In the genomic region with DNA sequence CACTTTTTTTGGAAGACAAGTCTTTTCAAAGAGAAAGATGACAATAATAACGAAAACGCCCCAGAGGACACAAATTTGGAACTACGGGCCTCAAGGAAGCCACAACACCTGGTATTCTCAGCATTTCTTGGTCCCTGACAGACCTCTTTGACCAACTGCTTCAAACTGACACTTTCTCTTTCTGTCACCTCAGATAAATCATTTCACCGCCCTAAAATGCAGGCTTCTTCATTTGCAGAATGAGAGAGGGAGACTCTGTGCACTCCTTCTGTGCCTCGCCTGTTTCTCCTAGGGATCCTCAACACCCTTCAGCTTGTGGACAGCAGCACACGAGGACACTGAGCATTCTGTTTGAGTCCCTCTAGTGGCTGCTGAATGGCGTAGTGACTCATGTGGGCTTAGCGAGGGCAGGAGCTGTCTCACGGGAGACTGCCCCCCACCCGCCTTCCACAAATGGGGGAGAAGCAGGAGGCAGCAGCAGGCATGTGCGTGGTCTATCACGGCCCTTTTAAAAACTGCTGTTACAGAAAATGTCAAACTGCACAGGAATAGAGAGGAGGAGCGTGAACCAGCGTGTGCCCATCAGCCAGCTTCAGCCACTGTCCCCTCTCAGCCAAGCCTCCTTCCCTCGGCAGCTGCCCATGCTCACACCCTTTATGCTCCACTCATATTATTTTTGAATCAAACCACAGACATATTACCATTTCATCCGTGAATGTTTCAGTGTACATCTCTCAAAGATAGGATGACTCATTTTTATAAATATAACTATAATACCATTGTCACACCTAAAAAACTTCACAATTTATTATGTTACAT, we compare ENCODE assay signal across 8 cellular contexts. TPM values are rescaled to one million over a fixed set of nuclear protein-coding genes. Genes with fewer than 3 reads are reported as not detected.
A peak's percentile ranks its signal among the peaks of the same experiment; 100 is the strongest.
DNase-seq lines count a peak whose midpoint lies in the region; ATAC-seq, FAIRE-seq and TF ChIP-seq lines count a peak whose summit lies in the region.

No MANE protein-coding gene starts in this region.

- H3K4me3 ChIP-seq in AG10803 (ENCODE audit: low read length), result no peak overlapping the region

- no peaks in the 10 kb centered on the region for H3K27me3 Mint-ChIP-seq in progenitor cell of endocrine pancreas

- peak; percentile 61 for TF ChIP-seq CTCF in AG10803 (conservative IDR thresholded peaks at IDR 0.05; ENCODE audit: low read length)
- TF ChIP-seq CTCF in progenitor cell of endocrine pancreas (IDR thresholded peaks at IDR 0.05; ENCODE audit: unreplicated experiment), result peak; percentile 63

- H3K9me3 Mint-ChIP-seq in progenitor cell of endocrine pancreas (ENCODE audit: low read depth), result no peaks in the 10 kb centered on the region

- H3K4me3 Mint-ChIP-seq in progenitor cell of endocrine pancreas (ENCODE audit: low read depth), result no peak overlapping the region

- peaks cover 6% of the 10 kb centered on the region for H3K36me3 Mint-ChIP-seq in progenitor cell of endocrine pancreas (ENCODE audit: insufficient read depth)

- no peak for TF ChIP-seq POLR2A in erythroblast (IDR thresholded peaks at IDR 0.05; ENCODE audit: low read length)

- H3K4me1 Mint-ChIP-seq in progenitor cell of endocrine pancreas (ENCODE audit: low read depth), result no peaks in the 10 kb centered on the region

- ATAC-seq in HG02678 (IDR thresholded peaks at IDR 0.05; ENCODE audit: unreplicated experiment), result peak; percentile 61

- H3K27ac Mint-ChIP-seq in progenitor cell of endocrine pancreas, result no peak overlapping the region

- FAIRE-seq in GM18507 (lab: Jason Lieb, UNC), result peak; percentile 92

- DNase-seq in AG10803 (ENCODE audit: low read depth) (peak; percentile 44), GM18507 (ENCODE audit: extremely low spot score, insufficient read length, low read depth) (no peak), NCI-H460 (ENCODE audit: extremely low read depth, low read depth) (peak; percentile 22), erythroblast (lab: John Stamatoyannopoulos, UW) (peak; percentile 24 to 29), progenitor cell of endocrine pancreas (ENCODE audit: low spot score, unreplicated experiment) (no peak), T1000 (lab: John Stamatoyannopoulos, UW) (no peak)
- DNase-seq in activated CD4-positive, CD25-positive, alpha-beta regulatory T cell treated with anti-CD3 and anti-CD28 coated beads, Interleukin-2, amount 50 U/mL, for 72 hours, result no peak

RNA-seq across cellular contexts. Expression of gene GSDME, which starts 41.4 kb away (rescaled TPM):
- total RNA-seq in NCI-H460 (2014; rRNA removed; shearing (Covaris generic)), result 3.5 and 6.5 TPM in 2 replicates
- polyA plus RNA-seq in NCI-H460 (2014; cell fraction: nucleus; rRNA removed), result 2.7 and 15.2 TPM in 2 replicates
- total RNA-seq in progenitor cell of endocrine pancreas, result 22.3 and 25.0 TPM in 2 replicates

Comparison
In these comparisons a context has a peak if more than half of its experiments do, and no peak if none do; other contexts are left out.
1. DNase-seq: peak in AG10803 (single experiment), NCI-H460 (single experiment) and erythroblast (2 of 2); none in GM18507 (single experiment), progenitor cell of endocrine pancreas (single experiment), T1000 (single experiment) and activated CD4-positive, CD25-positive, alpha-beta regulatory T cell treated with anti-CD3 and anti-CD28 coated beads, Interleukin-2, amount 50 U/mL, for 72 hours (single experiment).